ENCODE assay signal across 8 cellular contexts in the genomic region with DNA sequence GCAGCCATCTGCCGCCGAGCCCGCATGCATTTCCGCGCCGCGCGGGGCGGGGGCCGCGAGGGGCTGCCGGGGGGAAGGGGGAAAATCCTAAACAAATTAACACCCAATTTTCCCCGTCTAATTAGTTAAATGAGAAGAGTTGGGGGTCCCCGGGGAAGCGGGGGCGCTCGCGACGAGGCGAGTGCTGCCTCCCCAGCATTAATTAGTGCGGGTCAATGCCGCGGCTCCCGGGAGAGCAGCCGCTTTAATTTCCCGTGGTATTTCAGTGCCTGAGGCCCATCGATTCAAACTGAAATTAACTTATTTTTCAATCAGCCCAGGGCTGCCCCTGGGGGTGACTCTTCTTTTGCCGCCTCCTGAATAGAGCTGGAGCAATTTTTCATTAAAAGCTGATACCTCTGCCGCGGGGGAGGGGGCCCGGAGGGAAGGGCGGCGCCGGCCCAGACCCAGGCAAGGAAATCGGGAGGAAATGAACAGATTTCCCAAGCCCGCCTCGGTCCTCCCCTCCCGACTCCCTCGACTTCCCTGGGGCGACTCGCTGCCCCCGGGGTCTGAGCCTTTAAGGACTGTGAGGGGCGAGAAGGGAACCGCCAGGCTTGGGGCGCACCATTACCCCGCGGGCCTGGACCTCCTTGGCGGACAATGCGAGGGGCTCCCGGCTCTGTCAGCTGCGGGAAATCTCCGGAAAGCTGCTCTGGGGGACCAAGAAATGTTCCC. TPM values are rescaled to one million over a fixed set of nuclear protein-coding genes. Genes with fewer than 3 reads are reported as not detected.
DNase-seq lines count a peak whose midpoint lies in the region; TF ChIP-seq lines count a peak whose summit lies in the region.

No MANE protein-coding gene starts in this region.

- peaks cover 4% of the 10 kb centered on the region for H3K4me1 ChIP-seq in prostate gland (replicated peaks)

- no peak for TF ChIP-seq POLR2A in prostate gland (IDR thresholded peaks at IDR 0.05)

- 10% methylated on average over 52 of the region's 52 CpGs for WGBS in prostate gland

- H3K4me3 ChIP-seq in fibroblast of the aortic adventitia (ENCODE audit: low read depth, low read length) (peak overlapping the region; percentile 67), prostate gland (peak overlapping the region; percentile 40 to 44)

- in situ Hi-C loops in G401 (cut with HindIII; ENCODE audit: low sequenced_read_pairs), result no loop called here

- intact Hi-C loops in prostate gland (cut with DNase I), result no loop called here

- TF ChIP-seq CTCF in fibroblast of the aortic adventitia (IDR thresholded peaks at IDR 0.05; ENCODE audit: insufficient read depth, low read length) (no peak), prostate gland (IDR thresholded peaks at IDR 0.05) (no peak)

- no peaks in the 10 kb centered on the region for H3K36me3 ChIP-seq in prostate gland

- H3K27me3 ChIP-seq in prostate gland (replicated peaks; ENCODE audit: insufficient read depth), result no peaks in the 10 kb centered on the region

- no peaks in the 10 kb centered on the region for H3K9me3 ChIP-seq in prostate gland

- no peak overlapping the region for H3K27ac ChIP-seq in prostate gland

- DNase-seq in G401 (ENCODE audit: low spot score) (peak; percentile 32), SK-N-DZ (ENCODE audit: low spot score) (peak; percentile 26), fibroblast of the aortic adventitia (ENCODE audit: low read depth) (no peak), prostate gland (ENCODE audit: low spot score) (no peak), NCI-H2029 (lab: John Stamatoyannopoulos, UW) (no peak), DMS153 treated with DMSO at 0.1 percent for 48 hours (lab: John Stamatoyannopoulos, UW; ENCODE audit: unreplicated experiment) (no peak), hepatic stellate cell (ENCODE audit: low spot score) (no peak), Ammon's horn (ENCODE audit: low spot score) (no peak)

RNA-seq across cellular contexts. Expression of a gene that starts 18.9 kb away (rescaled TPM):
- not detected in 2 replicates for total RNA-seq in G401 (2014; rRNA removed; shearing (Covaris generic))
- polyA plus RNA-seq in SK-N-DZ (2014; cell fraction: cytosol; rRNA removed), result not detected in 2 replicates
- not detected in 2 replicates for polyA plus RNA-seq in SK-N-DZ (2014; cell fraction: nucleus; rRNA removed)
- not detected in 2 replicates for total RNA-seq in fibroblast of the aortic adventitia (ENCODE audit: low replicate concordance)
- not detected for total RNA-seq in prostate gland

RNA-seq across cellular contexts. Expression of a gene that starts 44.6 kb away (rescaled TPM):
- total RNA-seq in G401 (2014; rRNA removed; shearing (Covaris generic)), result 30.6 and 38.3 TPM in 2 replicates
- polyA plus RNA-seq in SK-N-DZ (2014; cell fraction: cytosol; rRNA removed), result 30.3 and 35.0 TPM in 2 replicates
- 192 and 210 TPM in 2 replicates for polyA plus RNA-seq in SK-N-DZ (2014; cell fraction: nucleus; rRNA removed)
- total RNA-seq in fibroblast of the aortic adventitia (ENCODE audit: low replicate concordance), result 28.2 and 48.5 TPM in 2 replicates
- 10 to 100 TPM; 33.4 to 77.3 TPM for total RNA-seq in prostate gland

Comparison
In these comparisons a context has a peak if more than half of its experiments do, and no peak if none do; other contexts are left out.
1. DNase-seq: peak in G401 (single experiment) and SK-N-DZ (single experiment); none in fibroblast of the aortic adventitia (single experiment), prostate gland (single experiment), NCI-H2029 (single experiment), DMS153 treated with DMSO at 0.1 percent for 48 hours (single experiment), hepatic stellate cell (single experiment) and Ammon's horn (single experiment).